In genomic region chr2:223460774-223461211, GRCh38 we compare ENCODE assay signal across 11 cellular contexts.
DNase-seq lines count a peak whose midpoint lies in the region; ATAC-seq and TF ChIP-seq lines count a peak whose summit lies in the region.
"Had no signal": no experiment of that assay in that cellular context is flagged by ENCODE, and none has a peak within 500 bp of the region (broad histone marks: within the 10 kb centered on the region; RNA-seq: fewer than 3 reads in every experiment).

No MANE protein-coding gene starts in this region.

- ATAC-seq in GM19452 (IDR thresholded peaks at IDR 0.05; ENCODE audit: unreplicated experiment), result no peak
- ATAC-seq: activated CD8-positive, alpha-beta T cell treated with anti-CD3 and anti-CD28 coated beads for 36 hours had no signal

- H4K20me1 ChIP-seq in SK-N-SH (ENCODE audit: insufficient read depth), result no peaks in the 10 kb centered on the region

- no peaks in the 10 kb centered on the region for H3K79me2 ChIP-seq in SK-N-SH (ENCODE audit: insufficient read depth)

- POLR2A ChIA-PET in SK-N-SH (lab: Yijun Ruan, JAX), result no interaction called here

- TF ChIP-seq EP300 in SK-N-SH (IDR thresholded peaks at IDR 0.05; ENCODE audit: borderline replicate concordance in 1 of 2, low read depth in 1 of 2, low read length in 1 of 2), result peak; percentile 35 to 97; a peak in 3 of 4 replicates

- no peaks in the 10 kb centered on the region for H3K36me3 ChIP-seq in SK-N-SH (replicated peaks in 1 of 2; ENCODE audit: control insufficient read depth in 1 of 2, insufficient read depth in 2 of 2, low read length in 1 of 2)
- H3K36me3 ChIP-seq: cardiac muscle cell had no signal

- peak overlapping the region; percentile 54; the same call in 1 of the 2 replicates for H3K9ac ChIP-seq in SK-N-SH

- peak overlapping the region; percentile 70 to 88; a peak in 3 of 4 replicates for H3K27ac ChIP-seq in SK-N-SH (ENCODE audit: low read depth in 2 of 2, low read length in 1 of 2)
- H3K27ac ChIP-seq: cardiac muscle cell had no signal

- no peaks in the 10 kb centered on the region for H3K9me3 ChIP-seq in SK-N-SH

- H2AFZ ChIP-seq in SK-N-SH (ENCODE audit: low read depth), result no peak overlapping the region

- H3K4me1 ChIP-seq in SK-N-SH (ENCODE audit: control insufficient read depth in 1 of 2, insufficient read depth in 2 of 2, low read depth in 1 of 2, low read length in 1 of 2), result peaks cover 8 to 25% of the 10 kb centered on the region in 2 experiments

- CTCF ChIA-PET in SK-N-SH (lab: Yijun Ruan, JAX), result interaction anchor here (0.6 to 3.7 kb wide), 7 partner anchors 126 to 505 kb away, joined by 3 to 17 read pairs (median 3); partner anchors contain the start of gene SCG2

- no peaks in the 10 kb centered on the region for H3K27me3 ChIP-seq in SK-N-SH (ENCODE audit: insufficient read depth)
- H3K27me3 ChIP-seq: cardiac muscle cell had no signal

- no peaks in the 10 kb centered on the region for H3K9me2 ChIP-seq in SK-N-SH

- TF ChIP-seq RAD21 in SK-N-SH (IDR thresholded peaks at IDR 0.05; ENCODE audit: low read length), result no peak

- H3F3A ChIP-seq in SK-N-SH (replicated peaks; ENCODE audit: insufficient read depth), result peaks cover 47% of the 10 kb centered on the region

- peak overlapping the region; percentile 65 for H3K4me2 ChIP-seq in SK-N-SH

- H3K4me3 ChIP-seq in SK-N-SH (ENCODE audit: low read depth in 2 of 2, low read length in 1 of 2), result no peak overlapping the region; a peak in 1 of 4 replicates
- H3K4me3 ChIP-seq: cardiac muscle cell had no signal

- DNase-seq in CD1c-positive myeloid dendritic cell (ENCODE audit: extremely low spot score), result peak; percentile 7
- peak; percentile 38 for DNase-seq in LoVo (ENCODE audit: low spot score)
- no peak for DNase-seq in SK-N-SH
- DNase-seq in iris pigment epithelial cell (ENCODE audit: low read depth), result peak; percentile 90
- DNase-seq in activated CD4-positive, CD25-positive, alpha-beta regulatory T cell treated with anti-CD3 and anti-CD28 coated beads, Interleukin-2, amount 50 U/mL, for 72 hours, result no peak
- no peak for DNase-seq in amniotic stem cell (lab: John Stamatoyannopoulos, UW)
- no peak for DNase-seq in activated naive CD4-positive, alpha-beta T cell treated with anti-CD3 and anti-CD28 coated beads, Interleukin-2, amount 50 U/mL, for 16 hours
- DNase-seq: activated CD8-positive, alpha-beta T cell treated with anti-CD3 and anti-CD28 coated beads for 36 hours; stimulated activated CD8-positive, alpha-beta memory T cell treated with anti-CD3 and anti-CD28 coated beads, Interleukin-4, amount 100 ng/mL, for 48 hours had no signal

- TF ChIP-seq CTCF in SK-N-SH (IDR thresholded peaks at IDR 0.05), result no peak

TF ChIP-seq in SK-N-SH, 30 proteins besides CTCF, POLR2A, EP300 and RAD21 (continues in another document):
- TF ChIP-seq NFIC (IDR thresholded peaks at IDR 0.05; ENCODE audit: borderline replicate concordance) (peak; percentile 76), ZBTB33 (IDR thresholded peaks at IDR 0.05; ENCODE audit: borderline replicate concordance, low read depth) (peak; percentile 77; the same call in 1 of the 2 replicates), RXRA (IDR thresholded peaks at IDR 0.05; ENCODE audit: borderline replicate concordance, low read depth) (peak; percentile 75; the same call in 1 of the 2 replicates), RCOR1 (IDR thresholded peaks at IDR 0.05; ENCODE audit: low read length) (no peak), TEAD4 (IDR thresholded peaks at IDR 0.05; ENCODE audit: borderline replicate concordance, insufficient read depth) (peak; percentile 80), GABPA (IDR thresholded peaks at IDR 0.05; ENCODE audit: low read depth) (no peak), EZH2phosphoT487 (IDR thresholded peaks at IDR 0.05; ENCODE audit: borderline replicate concordance, low read depth) (no peak), POLR2AphosphoS5 (IDR thresholded peaks at IDR 0.05; ENCODE audit: low read depth, low read length) (no peak), ELF1 (IDR thresholded peaks at IDR 0.05) (no peak), TCF12 (IDR thresholded peaks at IDR 0.05) (peak; percentile 95), FOXJ3 (CRISPR knock-in tag; IDR thresholded peaks at IDR 0.05) (no peak), TAF1 (IDR thresholded peaks at IDR 0.05; ENCODE audit: borderline replicate concordance, low read depth, low read length) (0 out of 2 replicates have a peak, but pooled peaks have one; percentile 45), MEF2A (IDR thresholded peaks at IDR 0.05; ENCODE audit: borderline replicate concordance, low read depth) (peak; percentile 67; the same call in 1 of the 2 replicates), SMC3 (IDR thresholded peaks at IDR 0.05; ENCODE audit: low read depth, low read length) (no peak), GATA2 (CRISPR knock-in tag; IDR thresholded peaks at IDR 0.05) (no peak), FOSL2 (IDR thresholded peaks at IDR 0.05; ENCODE audit: borderline replicate concordance, low read depth) (peak; percentile 94), MXI1 (IDR thresholded peaks at IDR 0.05; ENCODE audit: low read depth, low read length) (no peak)
- TF ChIP-seq, protein P1, sequence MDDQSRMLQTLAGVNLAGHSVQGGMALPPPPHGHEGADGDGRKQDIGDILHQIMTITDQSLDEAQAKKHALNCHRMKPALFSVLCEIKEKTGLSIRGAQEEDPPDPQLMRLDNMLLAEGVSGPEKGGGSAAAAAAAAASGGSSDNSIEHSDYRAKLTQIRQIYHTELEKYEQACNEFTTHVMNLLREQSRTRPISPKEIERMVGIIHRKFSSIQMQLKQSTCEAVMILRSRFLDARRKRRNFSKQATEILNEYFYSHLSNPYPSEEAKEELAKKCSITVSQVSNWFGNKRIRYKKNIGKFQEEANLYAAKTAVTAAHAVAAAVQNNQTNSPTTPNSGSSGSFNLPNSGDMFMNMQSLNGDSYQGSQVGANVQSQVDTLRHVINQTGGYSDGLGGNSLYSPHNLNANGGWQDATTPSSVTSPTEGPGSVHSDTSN (IDR thresholded peaks at IDR 0.05), result peak; percentile 94
- TF ChIP-seq, protein P2, sequence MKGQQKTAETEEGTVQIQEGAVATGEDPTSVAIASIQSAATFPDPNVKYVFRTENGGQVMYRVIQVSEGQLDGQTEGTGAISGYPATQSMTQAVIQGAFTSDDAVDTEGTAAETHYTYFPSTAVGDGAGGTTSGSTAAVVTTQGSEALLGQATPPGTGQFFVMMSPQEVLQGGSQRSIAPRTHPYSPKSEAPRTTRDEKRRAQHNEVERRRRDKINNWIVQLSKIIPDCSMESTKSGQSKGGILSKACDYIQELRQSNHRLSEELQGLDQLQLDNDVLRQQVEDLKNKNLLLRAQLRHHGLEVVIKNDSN (IDR thresholded peaks at IDR 0.05; ENCODE audit: borderline replicate concordance, low read depth), result no peak
- TF ChIP-seq, protein P3, sequence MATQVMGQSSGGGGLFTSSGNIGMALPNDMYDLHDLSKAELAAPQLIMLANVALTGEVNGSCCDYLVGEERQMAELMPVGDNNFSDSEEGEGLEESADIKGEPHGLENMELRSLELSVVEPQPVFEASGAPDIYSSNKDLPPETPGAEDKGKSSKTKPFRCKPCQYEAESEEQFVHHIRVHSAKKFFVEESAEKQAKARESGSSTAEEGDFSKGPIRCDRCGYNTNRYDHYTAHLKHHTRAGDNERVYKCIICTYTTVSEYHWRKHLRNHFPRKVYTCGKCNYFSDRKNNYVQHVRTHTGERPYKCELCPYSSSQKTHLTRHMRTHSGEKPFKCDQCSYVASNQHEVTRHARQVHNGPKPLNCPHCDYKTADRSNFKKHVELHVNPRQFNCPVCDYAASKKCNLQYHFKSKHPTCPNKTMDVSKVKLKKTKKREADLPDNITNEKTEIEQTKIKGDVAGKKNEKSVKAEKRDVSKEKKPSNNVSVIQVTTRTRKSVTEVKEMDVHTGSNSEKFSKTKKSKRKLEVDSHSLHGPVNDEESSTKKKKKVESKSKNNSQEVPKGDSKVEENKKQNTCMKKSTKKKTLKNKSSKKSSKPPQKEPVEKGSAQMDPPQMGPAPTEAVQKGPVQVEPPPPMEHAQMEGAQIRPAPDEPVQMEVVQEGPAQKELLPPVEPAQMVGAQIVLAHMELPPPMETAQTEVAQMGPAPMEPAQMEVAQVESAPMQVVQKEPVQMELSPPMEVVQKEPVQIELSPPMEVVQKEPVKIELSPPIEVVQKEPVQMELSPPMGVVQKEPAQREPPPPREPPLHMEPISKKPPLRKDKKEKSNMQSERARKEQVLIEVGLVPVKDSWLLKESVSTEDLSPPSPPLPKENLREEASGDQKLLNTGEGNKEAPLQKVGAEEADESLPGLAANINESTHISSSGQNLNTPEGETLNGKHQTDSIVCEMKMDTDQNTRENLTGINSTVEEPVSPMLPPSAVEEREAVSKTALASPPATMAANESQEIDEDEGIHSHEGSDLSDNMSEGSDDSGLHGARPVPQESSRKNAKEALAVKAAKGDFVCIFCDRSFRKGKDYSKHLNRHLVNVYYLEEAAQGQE (IDR thresholded peaks at IDR 0.05; ENCODE audit: low read depth, low read length), result peak; percentile 40; the same call in 1 of the 2 replicates
- TF ChIP-seq, protein P4, sequence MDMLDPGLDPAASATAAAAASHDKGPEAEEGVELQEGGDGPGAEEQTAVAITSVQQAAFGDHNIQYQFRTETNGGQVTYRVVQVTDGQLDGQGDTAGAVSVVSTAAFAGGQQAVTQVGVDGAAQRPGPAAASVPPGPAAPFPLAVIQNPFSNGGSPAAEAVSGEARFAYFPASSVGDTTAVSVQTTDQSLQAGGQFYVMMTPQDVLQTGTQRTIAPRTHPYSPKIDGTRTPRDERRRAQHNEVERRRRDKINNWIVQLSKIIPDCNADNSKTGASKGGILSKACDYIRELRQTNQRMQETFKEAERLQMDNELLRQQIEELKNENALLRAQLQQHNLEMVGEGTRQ (IDR thresholded peaks at IDR 0.05; ENCODE audit: borderline replicate concordance, low read depth, low read length), result no peak

Comparison
In these comparisons a context has a peak if more than half of its experiments do, and no peak if none do; other contexts are left out.
1. DNase-seq: peak in CD1c-positive myeloid dendritic cell (single experiment), LoVo (single experiment) and iris pigment epithelial cell (single experiment); none in SK-N-SH (single experiment), activated CD4-positive, CD25-positive, alpha-beta regulatory T cell treated with anti-CD3 and anti-CD28 coated beads, Interleukin-2, amount 50 U/mL, for 72 hours (single experiment), amniotic stem cell (single experiment) and activated naive CD4-positive, alpha-beta T cell treated with anti-CD3 and anti-CD28 coated beads, Interleukin-2, amount 50 U/mL, for 16 hours (single experiment).